In the genomic region with DNA sequence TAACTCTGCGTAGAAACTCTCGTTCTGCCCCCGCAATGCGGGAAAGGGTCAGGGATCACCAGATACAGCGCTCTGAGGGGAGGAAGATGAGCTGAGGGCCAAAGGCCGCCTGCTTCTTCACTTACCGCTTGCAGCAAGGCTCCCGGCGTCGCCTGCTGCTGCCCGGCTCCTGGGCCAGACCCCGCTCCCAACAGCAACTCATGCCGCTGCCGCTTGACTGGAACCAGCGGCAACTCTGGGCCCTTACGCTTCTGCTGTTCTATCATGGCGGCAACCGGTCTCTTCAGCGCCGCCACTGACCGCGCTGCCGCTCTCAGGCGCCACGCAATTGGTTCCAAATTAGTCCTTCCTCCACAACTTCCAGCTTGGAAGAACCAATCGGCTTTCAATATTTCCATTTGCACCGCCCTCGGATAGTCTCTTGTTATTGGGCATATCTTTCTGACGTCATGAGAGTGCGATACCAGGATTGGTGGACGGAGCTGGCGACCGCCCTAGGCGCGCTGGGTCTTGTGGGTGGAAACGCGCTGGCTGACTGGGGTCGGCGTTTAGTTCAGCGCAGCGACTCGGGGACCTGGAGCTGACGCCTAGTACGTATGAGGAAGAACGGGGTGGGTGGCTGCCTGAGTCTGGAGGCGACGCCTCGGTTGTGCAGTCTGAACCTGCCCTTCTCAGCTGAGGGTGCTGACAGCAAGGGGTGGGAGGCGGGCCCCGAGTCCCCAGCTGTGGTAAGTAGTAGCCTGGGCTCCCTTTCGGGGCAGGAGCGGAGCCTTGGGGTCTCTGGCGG, we compare ENCODE assay signal across 8 cellular contexts. TPM values are rescaled to one million over a fixed set of nuclear protein-coding genes. Genes with fewer than 3 reads are reported as not detected.
DNase-seq lines count a peak whose midpoint lies in the region; ATAC-seq and TF ChIP-seq lines count a peak whose summit lies in the region.

A gene (minus strand): TSS at position 303 of the 787 bp plus-strand sequence. CDS start 37 bp downstream, at position 266.
A gene with protein sequence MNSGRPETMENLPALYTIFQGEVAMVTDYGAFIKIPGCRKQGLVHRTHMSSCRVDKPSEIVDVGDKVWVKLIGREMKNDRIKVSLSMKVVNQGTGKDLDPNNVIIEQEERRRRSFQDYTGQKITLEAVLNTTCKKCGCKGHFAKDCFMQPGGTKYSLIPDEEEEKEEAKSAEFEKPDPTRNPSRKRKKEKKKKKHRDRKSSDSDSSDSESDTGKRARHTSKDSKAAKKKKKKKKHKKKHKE (plus strand): TSS at position 547 of the 787 bp plus-strand sequence. CDS start 13,067 bp downstream, outside the sequence.

- peaks cover 16 to 18% of the 10 kb centered on the region in 2 donors for H3K36me3 ChIP-seq in mucosa of rectum (ENCODE audit: control insufficient read depth in 2 of 2, insufficient read depth in 2 of 2, low read length in 2 of 2)

- H3K4me3 ChIP-seq in mucosa of rectum (ENCODE audit: low read length in 2 of 2) = peak within 1 kb of the TSS; percentile 94 to 97

- peak; percentile 93 for ATAC-seq in GM21529 (IDR thresholded peaks at IDR 0.05; ENCODE audit: unreplicated experiment)

- H3K36me3 Mint-ChIP-seq in IgD-negative memory B cell = peaks cover 14% of the 10 kb centered on the region

- H3K4me3 Mint-ChIP-seq in IgD-negative memory B cell = no peak within 1 kb of the TSS

- DNase-seq in DMS153 (lab: John Stamatoyannopoulos, UW) = peak; percentile 100
- DNase-seq in OCI-M2 (lab: John Stamatoyannopoulos, UW; ENCODE audit: unreplicated experiment) = peak; percentile 88
- DNase-seq in activated T-cell treated with anti-CD3 and anti-CD28 coated beads for 48 hours (ENCODE audit: low read depth) = peak; percentile 89
- peak; percentile 99 for DNase-seq in erythroblast (lab: John Stamatoyannopoulos, UW)
- DNase-seq in stimulated activated CD8-positive, alpha-beta memory T cell treated with anti-CD3 and anti-CD28 coated beads, Interleukin-7, amount 100 ng/mL, for 1 hour (ENCODE audit: low read depth in 2 of 2) = peak; percentile 79 to 83

- H3K27ac ChIP-seq in mucosa of rectum (ENCODE audit: low read depth in 2 of 2, low read length in 2 of 2) = peak within 1 kb of the TSS; percentile 73 to 90

- H3K4me1 ChIP-seq in mucosa of rectum (ENCODE audit: control insufficient read depth in 2 of 2, insufficient read depth in 2 of 2, low read length in 2 of 2) = peaks cover 14 to 19% of the 10 kb centered on the region in 2 donors

- H3K27me3 Mint-ChIP-seq in IgD-negative memory B cell = no peaks in the 10 kb centered on the region

- H3K27ac Mint-ChIP-seq in IgD-negative memory B cell = no peak within 1 kb of the TSS

- TF ChIP-seq POLR2A in erythroblast (IDR thresholded peaks at IDR 0.05; ENCODE audit: low read length) = peak; percentile 97

- peak within 1 kb of the TSS; percentile 89 to 96 for H3K9ac ChIP-seq in mucosa of rectum (ENCODE audit: low read depth in 1 of 2, low read length in 2 of 2)

- peaks cover 9 to 16% (median 13%) of the 10 kb centered on the region in 3 donors for H3K4me1 Mint-ChIP-seq in IgD-negative memory B cell

- no peaks in the 10 kb centered on the region for H3K27me3 ChIP-seq in mucosa of rectum (ENCODE audit: control insufficient read depth in 2 of 2, insufficient read depth in 2 of 2, low read length in 2 of 2)

- H3K9me3 ChIP-seq in mucosa of rectum (ENCODE audit: control insufficient read depth in 2 of 2, low read length in 2 of 2) = no peaks in the 10 kb centered on the region

- H3K9me3 Mint-ChIP-seq in IgD-negative memory B cell = no peaks in the 10 kb centered on the region

RNA-seq across cellular contexts. Expression of the first gene that starts in this region (rescaled TPM):
- 66.0 TPM for polyA plus RNA-seq in IgD-negative memory B cell

RNA-seq across cellular contexts. Expression of the second gene that starts in this region (rescaled TPM):
- 32.4 TPM for polyA plus RNA-seq in IgD-negative memory B cell

Comparison
In these comparisons a context has a peak if more than half of its experiments do, and no peak if none do; other contexts are left out.
1. Peak in every context shown above with its lines: DNase-seq, ATAC-seq, H3K4me3 ChIP-seq and H3K27ac ChIP-seq.